7 cellular contexts compared by ENCODE assay signal in the genomic region with DNA sequence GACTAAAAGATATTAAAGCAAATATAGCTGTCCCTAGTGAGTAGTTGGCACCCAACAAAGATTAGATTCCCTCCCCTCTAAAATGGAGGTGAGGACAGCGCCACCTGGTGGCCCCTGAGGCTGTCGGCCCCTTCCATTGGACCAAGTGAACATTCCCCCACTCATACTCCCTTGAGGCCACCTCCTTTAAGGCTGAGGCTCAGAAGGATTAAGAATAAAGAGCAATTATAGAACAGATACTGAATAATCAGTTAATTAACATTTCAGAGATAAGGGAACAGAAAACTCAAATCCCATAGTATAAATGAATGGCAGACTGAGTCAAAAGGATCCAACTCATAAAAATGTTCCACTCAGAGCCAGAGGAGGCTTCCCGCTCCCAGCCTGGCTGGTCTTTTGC.
DNase-seq lines count a peak whose midpoint lies in the region; ATAC-seq and TF ChIP-seq lines count a peak whose summit lies in the region.

No MANE protein-coding gene starts in this region.

- H3K27me3 Mint-ChIP-seq in activated naive CD8-positive, alpha-beta T cell treated with anti-CD3 and anti-CD28 coated beads for 36 hours, result peaks cover 31% of the 10 kb centered on the region

- no peaks in the 10 kb centered on the region for H3K36me3 ChIP-seq in MM.1S (replicated peaks; ENCODE audit: insufficient read depth, low read length)
- H3K36me3 ChIP-seq in mucosa of descending colon (ENCODE audit: low read depth), result no peaks in the 10 kb centered on the region

- no peaks in the 10 kb centered on the region for H3K36me3 Mint-ChIP-seq in activated naive CD8-positive, alpha-beta T cell treated with anti-CD3 and anti-CD28 coated beads for 36 hours

- no peaks in the 10 kb centered on the region for H3K79me2 ChIP-seq in MM.1S (ENCODE audit: low read length)

- H3K4me2 ChIP-seq in MM.1S (ENCODE audit: low read depth, low read length), result no peak overlapping the region

- H3K27me3 ChIP-seq in MM.1S (replicated peaks; ENCODE audit: insufficient read depth, low read length), result no peaks in the 10 kb centered on the region

- DNase-seq in ELR (ENCODE audit: low read depth), result peak; percentile 13
- DNase-seq in MM.1S, result peak; percentile 47
- DNase-seq in activated naive CD8-positive, alpha-beta T cell treated with anti-CD3 and anti-CD28 coated beads for 36 hours, result peak; percentile 16
- DNase-seq in mucosa of descending colon, result peak in 2 of 3 donors; percentile 63 to 67
- DNase-seq in NCI-H2107 treated with DMSO at 0.1 percent for 48 hours (lab: John Stamatoyannopoulos, UW; ENCODE audit: unreplicated experiment), result no peak

- no peak overlapping the region for H3K4me3 Mint-ChIP-seq in activated naive CD8-positive, alpha-beta T cell treated with anti-CD3 and anti-CD28 coated beads for 36 hours

- H3K4me3 ChIP-seq in MM.1S (ENCODE audit: low read length) (no peak overlapping the region), mucosa of descending colon (no peak overlapping the region)

- peak; percentile 93 for TF ChIP-seq CTCF in MM.1S (IDR thresholded peaks at IDR 0.05; ENCODE audit: low read length)
- peak; percentile 65 for TF ChIP-seq CTCF in mucosa of descending colon (IDR thresholded peaks at IDR 0.05)

- H3K27ac Mint-ChIP-seq in activated naive CD8-positive, alpha-beta T cell treated with anti-CD3 and anti-CD28 coated beads for 36 hours, result no peak overlapping the region

- no peaks in the 10 kb centered on the region for H3K9me2 ChIP-seq in MM.1S (replicated peaks; ENCODE audit: insufficient read depth, low read length)

- H3K4me1 ChIP-seq in MM.1S (ENCODE audit: low read length) (peaks cover 8% of the 10 kb centered on the region; the same call in 1 of the 2 replicates), mucosa of descending colon (ENCODE audit: low read depth) (peaks cover 13% of the 10 kb centered on the region)

- H3K9me3 ChIP-seq in MM.1S (replicated peaks; ENCODE audit: insufficient read depth, low read length) (no peaks in the 10 kb centered on the region), mucosa of descending colon (no peaks in the 10 kb centered on the region)

- H3K9me3 Mint-ChIP-seq in activated naive CD8-positive, alpha-beta T cell treated with anti-CD3 and anti-CD28 coated beads for 36 hours, result no peaks in the 10 kb centered on the region

- intact Hi-C loops in mucosa of descending colon (cut with DNase I, micrococcal nuclease), result no loop called here

- H4K20me1 ChIP-seq in MM.1S (ENCODE audit: insufficient read depth, low read length), result no peaks in the 10 kb centered on the region

- no peak overlapping the region for H3K27ac ChIP-seq in MM.1S (ENCODE audit: low read length)

- no peak overlapping the region for H2AFZ ChIP-seq in MM.1S (ENCODE audit: low read length)

- no peaks in the 10 kb centered on the region for H3F3A ChIP-seq in MM.1S (ENCODE audit: insufficient read depth, low read length)

- ATAC-seq in GM21381 (IDR thresholded peaks at IDR 0.05; ENCODE audit: unreplicated experiment) (peak; percentile 62), mucosa of descending colon (peak; percentile 47), GM18907 (IDR thresholded peaks at IDR 0.05; ENCODE audit: unreplicated experiment) (no peak)

- no peaks in the 10 kb centered on the region for H3K4me1 Mint-ChIP-seq in activated naive CD8-positive, alpha-beta T cell treated with anti-CD3 and anti-CD28 coated beads for 36 hours

- no peak overlapping the region for H3K9ac ChIP-seq in MM.1S (ENCODE audit: low read length)
